ENCODE assay signal across 9 cellular contexts in the genomic region with DNA sequence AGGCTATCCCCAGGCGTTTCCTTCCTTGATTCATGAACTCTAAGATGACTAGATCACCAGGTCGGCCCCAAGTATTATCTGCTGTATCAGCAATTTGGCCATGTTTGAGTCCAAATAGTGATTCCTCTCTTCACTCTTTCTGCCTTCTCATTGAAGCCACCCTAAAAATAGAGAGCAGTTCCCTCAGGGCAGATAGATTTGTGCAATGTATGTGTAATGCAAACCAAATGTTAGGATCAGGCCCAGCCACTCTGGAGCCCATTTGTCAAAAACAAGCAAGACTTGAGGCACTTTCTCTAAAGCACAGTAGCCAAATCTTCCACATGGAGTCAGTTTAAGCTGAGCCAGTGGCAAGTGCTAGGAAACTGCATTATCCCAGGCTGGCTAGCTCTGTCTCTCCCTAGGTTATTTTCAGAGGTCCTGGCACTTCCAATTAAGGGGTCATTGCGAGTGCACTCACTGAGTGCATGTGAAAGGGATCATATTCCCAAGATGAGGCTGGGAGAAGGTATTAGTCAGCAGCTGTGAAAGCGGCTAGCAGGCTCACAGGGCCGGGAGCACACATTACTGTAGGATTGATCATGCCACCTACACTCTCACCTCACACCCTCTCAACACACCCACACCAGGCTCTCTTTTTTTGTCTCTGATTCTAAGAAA.
DNase-seq lines count a peak whose midpoint lies in the region; ATAC-seq and TF ChIP-seq lines count a peak whose summit lies in the region.
"Had no signal": no experiment of that assay in that cellular context is flagged by ENCODE, and none has a peak within 500 bp of the region (broad histone marks: within the 10 kb centered on the region; RNA-seq: fewer than 3 reads in every experiment).

No MANE protein-coding gene starts in this region.

- no peaks in the 10 kb centered on the region for H3K4me1 Mint-ChIP-seq in activated naive CD4-positive, alpha-beta T cell treated with anti-CD3 and anti-CD28 coated beads, Interleukin-2, amount 10 ng/mL, durations not matched to agents 7 days and 5 days

- no peak overlapping the region for H3K4me3 Mint-ChIP-seq in activated naive CD4-positive, alpha-beta T cell treated with anti-CD3 and anti-CD28 coated beads, Interleukin-2, amount 10 ng/mL, durations not matched to agents 7 days and 5 days

- CTCF ChIA-PET in HEK293 (lab: Yijun Ruan, JAX), result interaction anchor here (0.6 to 1.2 kb wide), 3 partner anchors 13 to 363 kb away, joined by 3 to 4 read pairs (median 4); no protein-coding TSS in a partner anchor
- CTCF ChIA-PET in activated naive CD4-positive, alpha-beta T cell treated with anti-CD3 and anti-CD28 coated beads, Interleukin-2, amount 10 ng/mL, durations not matched to agents 7 days and 5 days (lab: Charles Lee), result no interaction called here

- POLR2A ChIA-PET in HEK293 (lab: Yijun Ruan, JAX), result no interaction called here

- no peaks in the 10 kb centered on the region for H3K36me3 ChIP-seq in HEK293 (ENCODE audit: control insufficient read depth in 2 of 2, insufficient read depth in 1 of 2, low read length in 2 of 2)

- TF ChIP-seq CTCF in HEK293 (tag by site-specific recombination; IDR thresholded peaks at IDR 0.05), result no peak

- ATAC-seq in SK-N-SH treated with all-trans-retinoic acid at 6 μM for 48 hours, result peak; percentile 91
- peak; percentile 51 for ATAC-seq in Right ventricle myocardium superior (ENCODE audit: poor library complexity)
- ATAC-seq: Panc1 had no signal

- no peaks in the 10 kb centered on the region for H3K36me3 Mint-ChIP-seq in activated naive CD4-positive, alpha-beta T cell treated with anti-CD3 and anti-CD28 coated beads, Interleukin-2, amount 10 ng/mL, durations not matched to agents 7 days and 5 days

- DNase-seq in Right ventricle myocardium superior, result no peak
- DNase-seq in smooth muscle cell of the brain vasculature (ENCODE audit: low read depth, low spot score), result peak; percentile 18
- no peak for DNase-seq in T-helper 1 cell
- no peak for DNase-seq in activated naive CD4-positive, alpha-beta T cell treated with anti-CD3 and anti-CD28 coated beads, Interleukin-2, amount 10 ng/mL, durations not matched to agents 7 days and 5 days
- DNase-seq in DMS79 treated with DMSO at 0.1 percent for 48 hours (lab: John Stamatoyannopoulos, UW), result no peak
- DNase-seq: activated effector memory CD4-positive, alpha-beta T cell treated with Interleukin-2 at 50 U/mL for 16 hours had no signal

- no peaks in the 10 kb centered on the region for H3K9me3 ChIP-seq in HEK293 (ENCODE audit: control insufficient read depth, insufficient read depth, low read depth, low read length)

- no peak overlapping the region for H3K27ac ChIP-seq in HEK293 (ENCODE audit: extremely low read depth, low read depth, low read length)

- no peak overlapping the region for H3K4me3 ChIP-seq in HEK293 (ENCODE audit: low read depth, low read length)

- no peaks in the 10 kb centered on the region for H3K27me3 Mint-ChIP-seq in activated naive CD4-positive, alpha-beta T cell treated with anti-CD3 and anti-CD28 coated beads, Interleukin-2, amount 10 ng/mL, durations not matched to agents 7 days and 5 days

- H3K4me1 ChIP-seq in HEK293 (ENCODE audit: control insufficient read depth, insufficient read depth, low read length), result peaks cover 6% of the 10 kb centered on the region

- intact Hi-C loops in Right ventricle myocardium superior (cut with DNase I), result no loop called here

- H3K9me3 Mint-ChIP-seq in activated naive CD4-positive, alpha-beta T cell treated with anti-CD3 and anti-CD28 coated beads, Interleukin-2, amount 10 ng/mL, durations not matched to agents 7 days and 5 days, result no peaks in the 10 kb centered on the region

- H3K27ac Mint-ChIP-seq in activated naive CD4-positive, alpha-beta T cell treated with anti-CD3 and anti-CD28 coated beads, Interleukin-2, amount 10 ng/mL, durations not matched to agents 7 days and 5 days, result no peak overlapping the region

TF ChIP-seq in HEK293, 187 proteins besides CTCF, POLR2A, EP300 and RAD21 (continues in another document):
- TF ChIP-seq, protein P1, sequence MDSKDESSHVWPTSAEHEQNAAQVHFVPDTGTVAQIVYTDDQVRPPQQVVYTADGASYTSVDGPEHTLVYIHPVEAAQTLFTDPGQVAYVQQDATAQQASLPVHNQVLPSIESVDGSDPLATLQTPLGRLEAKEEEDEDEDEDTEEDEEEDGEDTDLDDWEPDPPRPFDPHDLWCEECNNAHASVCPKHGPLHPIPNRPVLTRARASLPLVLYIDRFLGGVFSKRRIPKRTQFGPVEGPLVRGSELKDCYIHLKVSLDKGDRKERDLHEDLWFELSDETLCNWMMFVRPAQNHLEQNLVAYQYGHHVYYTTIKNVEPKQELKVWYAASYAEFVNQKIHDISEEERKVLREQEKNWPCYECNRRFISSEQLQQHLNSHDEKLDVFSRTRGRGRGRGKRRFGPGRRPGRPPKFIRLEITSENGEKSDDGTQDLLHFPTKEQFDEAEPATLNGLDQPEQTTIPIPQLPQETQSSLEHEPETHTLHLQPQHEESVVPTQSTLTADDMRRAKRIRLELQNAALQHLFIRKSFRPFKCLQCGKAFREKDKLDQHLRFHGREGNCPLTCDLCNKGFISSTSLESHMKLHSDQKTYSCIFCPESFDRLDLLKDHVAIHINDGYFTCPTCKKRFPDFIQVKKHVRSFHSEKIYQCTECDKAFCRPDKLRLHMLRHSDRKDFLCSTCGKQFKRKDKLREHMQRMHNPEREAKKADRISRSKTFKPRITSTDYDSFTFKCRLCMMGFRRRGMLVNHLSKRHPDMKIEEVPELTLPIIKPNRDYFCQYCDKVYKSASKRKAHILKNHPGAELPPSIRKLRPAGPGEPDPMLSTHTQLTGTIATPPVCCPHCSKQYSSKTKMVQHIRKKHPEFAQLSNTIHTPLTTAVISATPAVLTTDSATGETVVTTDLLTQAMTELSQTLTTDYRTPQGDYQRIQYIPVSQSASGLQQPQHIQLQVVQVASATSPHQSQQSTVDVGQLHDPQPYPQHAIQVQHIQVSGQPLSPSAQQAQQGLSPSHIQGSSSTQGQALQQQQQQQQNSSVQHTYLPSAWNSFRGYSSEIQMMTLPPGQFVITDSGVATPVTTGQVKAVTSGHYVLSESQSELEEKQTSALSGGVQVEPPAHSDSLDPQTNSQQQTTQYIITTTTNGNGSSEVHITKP (tag by site-specific recombination; IDR thresholded peaks at IDR 0.05), result peak; percentile 45; the same call in 1 of the 2 replicates
- no peak for TF ChIP-seq HOXD13 (CRISPR knock-in tag; IDR thresholded peaks at IDR 0.05; ENCODE audit: borderline replicate concordance)
- no peak for TF ChIP-seq ZNF768 (tag by site-specific recombination; IDR thresholded peaks at IDR 0.05)
- TF ChIP-seq ZFHX2 (tag by site-specific recombination; conservative IDR thresholded peaks at IDR 0.05), result peak; percentile 96
- no peak for TF ChIP-seq SP2 (tag by site-specific recombination; IDR thresholded peaks at IDR 0.05)
- 0 out of 2 replicates have a peak, but pooled peaks have one; percentile 42 for TF ChIP-seq ZNF335 (tag by site-specific recombination; conservative IDR thresholded peaks at IDR 0.05)
- TF ChIP-seq ZNF596 (tag by site-specific recombination; IDR thresholded peaks at IDR 0.05), result no peak

TF ChIP-seq in SK-N-SH treated with all-trans-retinoic acid at 6 μM for 48 hours, 23 proteins besides CTCF, POLR2A, EP300 and RAD21 (continues in another document):
- TF ChIP-seq, protein P2, sequence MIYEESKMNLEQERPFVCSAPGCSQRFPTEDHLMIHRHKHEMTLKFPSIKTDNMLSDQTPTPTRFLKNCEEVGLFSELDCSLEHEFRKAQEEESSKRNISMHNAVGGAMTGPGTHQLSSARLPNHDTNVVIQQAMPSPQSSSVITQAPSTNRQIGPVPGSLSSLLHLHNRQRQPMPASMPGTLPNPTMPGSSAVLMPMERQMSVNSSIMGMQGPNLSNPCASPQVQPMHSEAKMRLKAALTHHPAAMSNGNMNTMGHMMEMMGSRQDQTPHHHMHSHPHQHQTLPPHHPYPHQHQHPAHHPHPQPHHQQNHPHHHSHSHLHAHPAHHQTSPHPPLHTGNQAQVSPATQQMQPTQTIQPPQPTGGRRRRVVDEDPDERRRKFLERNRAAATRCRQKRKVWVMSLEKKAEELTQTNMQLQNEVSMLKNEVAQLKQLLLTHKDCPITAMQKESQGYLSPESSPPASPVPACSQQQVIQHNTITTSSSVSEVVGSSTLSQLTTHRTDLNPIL (CRISPR knock-in tag; IDR thresholded peaks at IDR 0.05; ENCODE audit: low read depth), result no peak
- TF ChIP-seq TOX (CRISPR knock-in tag; IDR thresholded peaks at IDR 0.05; ENCODE audit: borderline replicate concordance) (peak; percentile 27), ESRRG (CRISPR knock-in tag; IDR thresholded peaks at IDR 0.05) (no peak), ZNF8 (CRISPR knock-in tag; IDR thresholded peaks at IDR 0.05) (0 out of 2 replicates have a peak, but pooled peaks have one; percentile 10), RARB (CRISPR knock-in tag; IDR thresholded peaks at IDR 0.05) (0 out of 2 replicates have a peak, but pooled peaks have one; percentile 31), TCF4 (CRISPR knock-in tag; IDR thresholded peaks at IDR 0.05; ENCODE audit: borderline replicate concordance) (peak; percentile 67; the same call in 1 of the 2 replicates), CSDC2 (CRISPR knock-in tag; IDR thresholded peaks at IDR 0.05) (no peak)
- TF ChIP-seq, protein P3, sequence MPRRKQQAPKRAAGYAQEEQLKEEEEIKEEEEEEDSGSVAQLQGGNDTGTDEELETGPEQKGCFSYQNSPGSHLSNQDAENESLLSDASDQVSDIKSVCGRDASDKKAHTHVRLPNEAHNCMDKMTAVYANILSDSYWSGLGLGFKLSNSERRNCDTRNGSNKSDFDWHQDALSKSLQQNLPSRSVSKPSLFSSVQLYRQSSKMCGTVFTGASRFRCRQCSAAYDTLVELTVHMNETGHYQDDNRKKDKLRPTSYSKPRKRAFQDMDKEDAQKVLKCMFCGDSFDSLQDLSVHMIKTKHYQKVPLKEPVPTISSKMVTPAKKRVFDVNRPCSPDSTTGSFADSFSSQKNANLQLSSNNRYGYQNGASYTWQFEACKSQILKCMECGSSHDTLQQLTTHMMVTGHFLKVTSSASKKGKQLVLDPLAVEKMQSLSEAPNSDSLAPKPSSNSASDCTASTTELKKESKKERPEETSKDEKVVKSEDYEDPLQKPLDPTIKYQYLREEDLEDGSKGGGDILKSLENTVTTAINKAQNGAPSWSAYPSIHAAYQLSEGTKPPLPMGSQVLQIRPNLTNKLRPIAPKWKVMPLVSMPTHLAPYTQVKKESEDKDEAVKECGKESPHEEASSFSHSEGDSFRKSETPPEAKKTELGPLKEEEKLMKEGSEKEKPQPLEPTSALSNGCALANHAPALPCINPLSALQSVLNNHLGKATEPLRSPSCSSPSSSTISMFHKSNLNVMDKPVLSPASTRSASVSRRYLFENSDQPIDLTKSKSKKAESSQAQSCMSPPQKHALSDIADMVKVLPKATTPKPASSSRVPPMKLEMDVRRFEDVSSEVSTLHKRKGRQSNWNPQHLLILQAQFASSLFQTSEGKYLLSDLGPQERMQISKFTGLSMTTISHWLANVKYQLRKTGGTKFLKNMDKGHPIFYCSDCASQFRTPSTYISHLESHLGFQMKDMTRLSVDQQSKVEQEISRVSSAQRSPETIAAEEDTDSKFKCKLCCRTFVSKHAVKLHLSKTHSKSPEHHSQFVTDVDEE (CRISPR knock-in tag; IDR thresholded peaks at IDR 0.05), result peak; percentile 74; the same call in 1 of the 2 replicates
